Comparison of ENCODE assay signal across 1 cellular context in genomic region chr14:64761441-64762043, GRCh38.
TF ChIP-seq lines count a peak whose summit lies in the region.

No MANE protein-coding gene starts in this region.

TF ChIP-seq in IMR-90, 13 proteins besides CTCF, POLR2A, EP300 and RAD21:
- no peak for TF ChIP-seq CEBPB (IDR thresholded peaks at IDR 0.05; ENCODE audit: low read depth, low read length)
- TF ChIP-seq FOS (IDR thresholded peaks at IDR 0.05; ENCODE audit: low read depth, low read length): no peak
- TF ChIP-seq RFX5 (IDR thresholded peaks at IDR 0.05; ENCODE audit: low read depth, low read length): no peak
- TF ChIP-seq RCOR1 (IDR thresholded peaks at IDR 0.05; ENCODE audit: insufficient replicate concordance, low read length): no peak
- TF ChIP-seq ELK1 (IDR thresholded peaks at IDR 0.05; ENCODE audit: borderline replicate concordance, low read depth, low read length): no peak
- peak; percentile 12; the same call in 1 of the 2 replicates for TF ChIP-seq SMC3 (IDR thresholded peaks at IDR 0.05; ENCODE audit: low read depth, low read length)
